15 cellular contexts compared by ENCODE assay signal in genomic region chr13:113447596-113447995, GRCh38. TPM values are rescaled to one million over a fixed set of nuclear protein-coding genes. Genes with fewer than 3 reads are reported as not detected.
DNase-seq lines count a peak whose midpoint lies in the region; ATAC-seq, FAIRE-seq and TF ChIP-seq lines count a peak whose summit lies in the region.
"Had no signal": no experiment of that assay in that cellular context is flagged by ENCODE, and none has a peak within 500 bp of the region (broad histone marks: within the 10 kb centered on the region; RNA-seq: fewer than 3 reads in every experiment).

No MANE protein-coding gene starts in this region.

- no peak for FAIRE-seq in A549 (lab: Jason Lieb, UNC)

- peak overlapping the region; percentile 32 for H3K14ac ChIP-seq in neuronal stem cell (ENCODE audit: low read length)

- ATAC-seq in A549 (no peak), GM21381 (IDR thresholded peaks at IDR 0.05; ENCODE audit: unreplicated experiment) (no peak)
- ATAC-seq: CD8-positive, alpha-beta T cell had no signal

- H3K9me2 ChIP-seq in DOHH2 (replicated peaks; ENCODE audit: control insufficient read depth, low read length) (no peaks in the 10 kb centered on the region), PC-9 (ENCODE audit: insufficient read depth) (no peaks in the 10 kb centered on the region)

- H2BK12ac ChIP-seq in neuronal stem cell (ENCODE audit: low read length) = no peak overlapping the region

- no peak overlapping the region for H3K18ac ChIP-seq in neuronal stem cell (ENCODE audit: low read length)

- H2AK5ac ChIP-seq in neuronal stem cell (ENCODE audit: low read depth, low read length) = no peak overlapping the region

- no peak for TF ChIP-seq CTCF in A549 (IDR thresholded peaks at IDR 0.05)
- no peak for TF ChIP-seq CTCF in DOHH2 (IDR thresholded peaks at IDR 0.05; ENCODE audit: low read depth, low read length, poor library complexity, severe bottlenecking)
- no peak for TF ChIP-seq CTCF in PC-9 (conservative IDR thresholded peaks at IDR 0.05)

- no peak overlapping the region; the same call in 2 of the 3 replicates for H3K4me3 ChIP-seq in A549
- H3K4me3 ChIP-seq in DOHH2 (ENCODE audit: low read length) = peak overlapping the region; percentile 99
- H3K4me3 ChIP-seq in PC-9 = peak overlapping the region; percentile 78; the same call in 1 of the 2 replicates
- H3K4me3 ChIP-seq in neuronal stem cell (ENCODE audit: low read length in 2 of 2) = no peak overlapping the region
- H3K4me3 ChIP-seq: GM23248 had no signal

- TF ChIP-seq EP300 in A549 (IDR thresholded peaks at IDR 0.05) = no peak

- no TSS peak for BruUV-seq in PC-9 (replicated peaks; lab: Mats Ljungman, UMichigan)

- no peaks in the 10 kb centered on the region for H3K79me1 ChIP-seq in neuronal stem cell (ENCODE audit: low read depth, low read length)

- no peak overlapping the region for H4K8ac ChIP-seq in neuronal stem cell (ENCODE audit: low read depth, low read length)

- no peak for DNase-seq in A549 (ENCODE audit: low read depth in 1 of 2, low spot score in 1 of 2)
- DNase-seq in PC-9 = no peak
- DNase-seq in neuronal stem cell (ENCODE audit: low spot score) = no peak
- no peak for DNase-seq in dermis blood vessel endothelial cell
- no peak for DNase-seq in glomerular visceral epithelial cell (ENCODE audit: extremely low spot score)
- DNase-seq in GOT3 (lab: John Stamatoyannopoulos, UW) = no peak
- DNase-seq: CD8-positive, alpha-beta T cell; GM23248; KG1; NCI-H1105; NCI-H1694; NCI-H524 had no signal

- H3K27me3 ChIP-seq in DOHH2 (ENCODE audit: control insufficient read depth, low read length) (no peaks in the 10 kb centered on the region), PC-9 (ENCODE audit: insufficient read depth, low read depth) (no peaks in the 10 kb centered on the region), neuronal stem cell (ENCODE audit: control insufficient read depth in 3 of 3, insufficient read depth in 3 of 3, low read depth in 1 of 3, low read length in 3 of 3) (no peaks in the 10 kb centered on the region)

- H3K9ac ChIP-seq in neuronal stem cell (ENCODE audit: low read depth, low read length, poor library complexity) = no peak overlapping the region
- H3K9ac ChIP-seq: GM23248 had no signal

- peak overlapping the region; percentile 89 for H3K4me2 ChIP-seq in A549
- peak overlapping the region; percentile 100 for H3K4me2 ChIP-seq in DOHH2 (ENCODE audit: low read length)
- H3K4me2 ChIP-seq in PC-9 = peak overlapping the region; percentile 98
- H3K4me2 ChIP-seq in neuronal stem cell (ENCODE audit: insufficient read depth, low read length, poor library complexity, severe bottlenecking) = no peak overlapping the region

- H3K79me2 ChIP-seq in DOHH2 (ENCODE audit: control insufficient read depth, low read length) (peaks cover 24% of the 10 kb centered on the region), PC-9 (ENCODE audit: low read depth) (peaks cover 8% of the 10 kb centered on the region; the same call in 1 of the 2 replicates)

- CTCF ChIA-PET in A549 (lab: Yijun Ruan, JAX) = no interaction called here
- CTCF ChIA-PET in PC-9 (lab: Charles Lee) = no interaction called here

- no peak overlapping the region for H2BK5ac ChIP-seq in neuronal stem cell (ENCODE audit: low read length)

- TF ChIP-seq POLR2A in A549 (IDR thresholded peaks at IDR 0.05; ENCODE audit: low read length) = no peak

- H2AFZ ChIP-seq in PC-9 (no peak overlapping the region), neuronal stem cell (ENCODE audit: low read length) (no peak overlapping the region)
- H2AFZ ChIP-seq: GM23248 had no signal

- H3K27ac ChIP-seq in A549 (no peak overlapping the region), DOHH2 (ENCODE audit: low read depth, low read length) (peak overlapping the region; percentile 88), PC-9 (peak overlapping the region; percentile 84; the same call in 1 of the 2 replicates), neuronal stem cell (replicated peaks; ENCODE audit: low read length) (no peak overlapping the region)
- H3K27ac ChIP-seq: GM23248 had no signal

- H3K23ac ChIP-seq in neuronal stem cell (ENCODE audit: low read depth, low read length, poor library complexity) = no peak overlapping the region

- H3K9me3 ChIP-seq in A549 (no peaks in the 10 kb centered on the region), DOHH2 (ENCODE audit: control insufficient read depth, insufficient read depth, low read length) (no peaks in the 10 kb centered on the region), PC-9 (ENCODE audit: insufficient read depth, low read depth) (peaks cover 6% of the 10 kb centered on the region; the same call in 1 of the 2 replicates), neuronal stem cell (replicated peaks in 1 of 2; ENCODE audit: control insufficient read depth in 2 of 2, insufficient read depth in 1 of 2, low read depth in 1 of 2, low read length in 2 of 2) (peaks cover 6 to 12% of the 10 kb centered on the region in 2 donors)

- peaks cover 40% of the 10 kb centered on the region for H3F3A ChIP-seq in DOHH2 (ENCODE audit: control insufficient read depth, insufficient read depth)
- H3F3A ChIP-seq in PC-9 (ENCODE audit: insufficient read depth, low read depth) = peaks cover 43% of the 10 kb centered on the region; the same call in 1 of the 2 replicates

- intact Hi-C loops in PC-9 (cut with micrococcal nuclease; ENCODE audit: unreplicated experiment) = loop anchor here (5.0 to 10.0 kb wide), 3 partner anchors 55 to 505 kb away; partner anchors contain the start of gene LAMP1

- POLR2A ChIA-PET in A549 (lab: Yijun Ruan, JAX) = no interaction called here
- POLR2A ChIA-PET in PC-9 (lab: Charles Lee; ENCODE audit: unreplicated experiment) = no interaction called here

- H4K20me1 ChIP-seq in DOHH2 (ENCODE audit: control insufficient read depth, insufficient read depth, low read depth, low read length) (no peaks in the 10 kb centered on the region), PC-9 (ENCODE audit: insufficient read depth) (no peaks in the 10 kb centered on the region)

- no peak for TF ChIP-seq RAD21 in A549 (conservative IDR thresholded peaks at IDR 0.05 in 1 of 2, IDR thresholded peaks at IDR 0.05 in 1 of 2)

- H2BK15ac ChIP-seq in neuronal stem cell (ENCODE audit: low read length) = no peak overlapping the region

- WGBS in A549 (ENCODE audit: missing lambda C conversion rate) = 94% methylated on average over 6 of the region's 6 CpGs
- no CpG with 5 or more reads among the region's 6 CpGs for WGBS in neuronal stem cell (ENCODE audit: extremely low coverage in 2 of 2, insufficient read length in 2 of 2, insufficient replicate concordance in 1 of 2), 2 donors

- peaks cover 27% of the 10 kb centered on the region for H3K36me3 ChIP-seq in DOHH2 (ENCODE audit: control insufficient read depth, low read length)
- H3K36me3 ChIP-seq in PC-9 (ENCODE audit: low read depth) = no peaks in the 10 kb centered on the region
- peaks cover 8 to 22% of the 10 kb centered on the region in 2 donors for H3K36me3 ChIP-seq in neuronal stem cell (replicated peaks in 1 of 2; ENCODE audit: control insufficient read depth in 2 of 2, insufficient read depth in 2 of 2, low read length in 2 of 2)

- H3K4me1 ChIP-seq in A549 (peaks cover 10% of the 10 kb centered on the region; the same call in 2 of the 3 replicates), DOHH2 (ENCODE audit: control insufficient read depth, low read length) (peaks cover 70% of the 10 kb centered on the region), PC-9 (replicated peaks; ENCODE audit: insufficient read depth) (peaks cover 18% of the 10 kb centered on the region), neuronal stem cell (ENCODE audit: control insufficient read depth in 2 of 2, insufficient read depth in 1 of 2, low read depth in 1 of 2, low read length in 2 of 2) (peaks cover 0 to 2% of the 10 kb centered on the region in 2 donors)

- H2BK120ac ChIP-seq in neuronal stem cell (ENCODE audit: low read depth, low read length) = no peak overlapping the region

- no peak overlapping the region for H3K4ac ChIP-seq in neuronal stem cell (ENCODE audit: low read length)

- no peak overlapping the region for H4K91ac ChIP-seq in neuronal stem cell (ENCODE audit: low read depth, low read length, poor library complexity)

TF ChIP-seq in A549, 52 proteins besides CTCF, POLR2A, EP300 and RAD21 (continues in another document):
- TF ChIP-seq ZC3H11A (IDR thresholded peaks at IDR 0.05) (no peak), RFX5 (IDR thresholded peaks at IDR 0.05) (no peak), MAX (IDR thresholded peaks at IDR 0.05) (no peak), ATOH8 (CRISPR knock-in tag; IDR thresholded peaks at IDR 0.05; ENCODE audit: low read depth) (no peak), HEYL (CRISPR knock-in tag; IDR thresholded peaks at IDR 0.05) (no peak), NR3C1 (IDR thresholded peaks at IDR 0.05) (no peak)

RNA-seq across cellular contexts. Expression of gene ADPRHL1, which starts 5.7 kb away (rescaled TPM):
- polyA plus RNA-seq in A549 (2011; rRNA removed) = 11.0 and 11.4 TPM in 2 replicates
- 10.6 and 12.6 TPM in 2 replicates for polyA plus RNA-seq in A549 (2012; cell fraction: cytosol; rRNA removed)
- polyA plus RNA-seq in A549 (2012; cell fraction: nucleus; rRNA removed) = 7.4 and 7.8 TPM in 2 replicates
- 11.1 to 12.2 TPM (median 11.4 TPM) in 3 replicates for polyA plus RNA-seq in A549 (2017; fragmentation: RNase III; extraction: RNeasy Plus Mini Kit Qiagen cat#74134 plus additional on column Dnase treatment)
- 6.1 and 10.0 TPM in 2 replicates for polyA minus RNA-seq in A549 (2011; rRNA and poly(A)+ RNA removed)
- total RNA-seq in PC-9 (2021) = 11.5 and 16.9 TPM in 2 replicates
- 0.47 TPM for polyA plus RNA-seq in neuronal stem cell (2013, experiment 1 of 2)
- 0.40 TPM for polyA plus RNA-seq in neuronal stem cell (2013, experiment 2 of 2)
- 1.0 and 1.7 TPM in 2 replicates for total RNA-seq in dermis blood vessel endothelial cell
- total RNA-seq: RPMI7951 had no signal

RNA-seq across cellular contexts. Expression of gene DCUN1D2, which starts 42.9 kb away (rescaled TPM):
- polyA plus RNA-seq in A549 (2011; rRNA removed) = 8.4 and 9.5 TPM in 2 replicates
- 7.5 and 8.0 TPM in 2 replicates for polyA plus RNA-seq in A549 (2012; cell fraction: cytosol; rRNA removed)
- 23.5 and 28.6 TPM in 2 replicates for polyA plus RNA-seq in A549 (2012; cell fraction: nucleus; rRNA removed)
- polyA plus RNA-seq in A549 (2017; fragmentation: RNase III; extraction: RNeasy Plus Mini Kit Qiagen cat#74134 plus additional on column Dnase treatment) = 7.8 to 8.6 TPM (median 8.3 TPM) in 3 replicates
- polyA minus RNA-seq in A549 (2011; rRNA and poly(A)+ RNA removed) = 4.6 and 6.6 TPM in 2 replicates
- total RNA-seq in PC-9 (2021) = 33.0 and 34.7 TPM in 2 replicates
- 21.3 TPM for polyA plus RNA-seq in neuronal stem cell (2013, experiment 1 of 2)
- polyA plus RNA-seq in neuronal stem cell (2013, experiment 2 of 2) = 22.2 TPM
- 10.0 and 10.2 TPM in 2 replicates for total RNA-seq in dermis blood vessel endothelial cell

Comparison
In these comparisons a context has a peak if more than half of its experiments do, and no peak if none do; other contexts are left out.
1. H3K27ac ChIP-seq: peak in DOHH2 (single experiment) and PC-9 (single experiment); none in A549 (0 of 2) and neuronal stem cell (single experiment).
2. H3K4me3 ChIP-seq: peak in DOHH2 (single experiment) and PC-9 (single experiment); none in A549 (single experiment) and neuronal stem cell (0 of 2).